ENCODE assay signal across 8 cellular contexts in the genomic region with DNA sequence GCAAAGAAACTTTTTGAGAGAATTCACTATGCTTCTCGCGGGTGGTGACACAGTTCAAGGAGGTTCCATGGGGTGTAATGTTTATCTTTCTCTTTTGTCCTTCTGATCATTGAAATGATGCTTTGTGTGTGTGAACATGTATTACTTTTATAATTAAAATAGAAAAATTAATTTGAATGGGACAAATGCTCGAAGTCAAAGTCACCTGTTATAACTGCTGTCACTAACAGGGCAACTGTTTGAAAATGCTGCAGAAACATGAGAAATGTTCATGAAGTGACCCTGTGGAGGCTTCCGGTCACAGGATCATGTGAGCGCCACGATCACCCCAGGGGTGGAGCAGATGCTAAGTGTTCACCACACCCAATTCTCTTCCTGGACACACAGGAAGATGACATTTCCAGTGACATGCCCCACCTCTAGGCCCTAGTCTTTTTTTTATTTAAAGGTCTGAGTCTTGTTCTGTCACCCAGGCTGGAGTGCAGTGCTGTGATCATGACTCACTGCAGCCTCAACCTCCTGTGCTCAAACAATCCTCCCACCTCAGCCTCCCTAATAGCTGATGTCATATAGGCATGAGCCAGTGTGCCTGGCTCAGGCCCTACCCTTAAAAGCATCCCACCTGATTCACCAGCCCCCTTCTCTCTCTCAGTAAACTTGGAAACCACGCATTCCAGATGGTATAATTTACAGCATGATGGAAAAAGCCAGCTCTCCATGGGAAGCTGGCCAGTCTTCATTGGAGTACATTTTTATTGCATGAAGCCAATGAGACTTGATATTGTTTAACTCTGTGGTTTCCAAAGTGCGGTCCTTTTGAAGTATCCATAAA. TPM values are rescaled to one million over a fixed set of nuclear protein-coding genes. Genes with fewer than 3 reads are reported as not detected.
DNase-seq lines count a peak whose midpoint lies in the region; ATAC-seq, FAIRE-seq and TF ChIP-seq lines count a peak whose summit lies in the region.

No MANE protein-coding gene starts in this region.

- H3K27me3 Mint-ChIP-seq in activated naive CD8-positive, alpha-beta T cell treated with anti-CD3 and anti-CD28 coated beads, Interleukin-2, amount 10 ng/mL, durations not matched to agents 7 days and 5 days, result no peaks in the 10 kb centered on the region
- peaks cover 10% of the 10 kb centered on the region for H3K27me3 Mint-ChIP-seq in nephron (ENCODE audit: low read depth)
- H3K27me3 Mint-ChIP-seq in GM23338 (ENCODE audit: insufficient read depth, low read depth, poor library complexity), result peaks cover 23% of the 10 kb centered on the region

- DNase-seq in GM12891 (ENCODE audit: insufficient read length, low spot score) (peak; percentile 53), NCI-H226 (peak; percentile 70), GM23338 (ENCODE audit: low spot score) (no peak), NCI-H187 treated with DMSO at 0.1 percent for 48 hours (lab: John Stamatoyannopoulos, UW) (no peak)
- peak; percentile 55 for DNase-seq in activated naive CD8-positive, alpha-beta T cell treated with anti-CD3 and anti-CD28 coated beads, Interleukin-2, amount 10 ng/mL, durations not matched to agents 7 days and 5 days

- H3K36me3 Mint-ChIP-seq in activated naive CD8-positive, alpha-beta T cell treated with anti-CD3 and anti-CD28 coated beads, Interleukin-2, amount 10 ng/mL, durations not matched to agents 7 days and 5 days, result peaks cover 15% of the 10 kb centered on the region
- H3K36me3 Mint-ChIP-seq in nephron (ENCODE audit: low read depth) (no peaks in the 10 kb centered on the region), GM23338 (ENCODE audit: low read depth) (no peaks in the 10 kb centered on the region)

- H3K27ac Mint-ChIP-seq in activated naive CD8-positive, alpha-beta T cell treated with anti-CD3 and anti-CD28 coated beads, Interleukin-2, amount 10 ng/mL, durations not matched to agents 7 days and 5 days, result peak overlapping the region; percentile 89
- H3K27ac Mint-ChIP-seq in nephron (peak overlapping the region in 2 of 3 experiments; percentile 8 to 60), GM23338 (no peak overlapping the region)

- no peak overlapping the region for H3K4me2 ChIP-seq in GM23338

- FAIRE-seq in GM12891 (lab: Jason Lieb, UNC), result no peak

- H3K4me3 Mint-ChIP-seq in activated naive CD8-positive, alpha-beta T cell treated with anti-CD3 and anti-CD28 coated beads, Interleukin-2, amount 10 ng/mL, durations not matched to agents 7 days and 5 days, result peak overlapping the region; percentile 63
- H3K4me3 Mint-ChIP-seq in nephron, result no peak overlapping the region
- H3K4me3 Mint-ChIP-seq in GM23338, result no peak overlapping the region

- H3K4me1 Mint-ChIP-seq in activated naive CD8-positive, alpha-beta T cell treated with anti-CD3 and anti-CD28 coated beads, Interleukin-2, amount 10 ng/mL, durations not matched to agents 7 days and 5 days, result peaks cover 20% of the 10 kb centered on the region
- peaks cover 12% of the 10 kb centered on the region for H3K4me1 Mint-ChIP-seq in nephron
- peaks cover 5% of the 10 kb centered on the region; the same call in 2 of the 3 replicates for H3K4me1 Mint-ChIP-seq in GM23338

- H3K9me3 Mint-ChIP-seq in activated naive CD8-positive, alpha-beta T cell treated with anti-CD3 and anti-CD28 coated beads, Interleukin-2, amount 10 ng/mL, durations not matched to agents 7 days and 5 days, result no peaks in the 10 kb centered on the region
- no peaks in the 10 kb centered on the region for H3K9me3 Mint-ChIP-seq in nephron
- H3K9me3 Mint-ChIP-seq in GM23338, result no peaks in the 10 kb centered on the region

- H3K27me3 ChIP-seq in GM23338 (ENCODE audit: insufficient read depth), result 0 out of 2 replicates have a peak, but pooled peaks cover 3% of the 10 kb centered on the region

- peak; percentile 97 for ATAC-seq in activated naive CD8-positive, alpha-beta T cell treated with anti-CD3 and anti-CD28 coated beads, Interleukin-2, amount 10 ng/mL, durations not matched to agents 7 days and 5 days (ENCODE audit: low read depth)
- ATAC-seq in HG02884 (IDR thresholded peaks at IDR 0.05; ENCODE audit: unreplicated experiment), result no peak
- no peak for ATAC-seq in GM23338
- ATAC-seq in GM21447 (IDR thresholded peaks at IDR 0.05; ENCODE audit: unreplicated experiment), result no peak

- no peaks in the 10 kb centered on the region for H4K20me1 ChIP-seq in GM23338 (replicated peaks; ENCODE audit: insufficient read depth)

- H3K4me1 ChIP-seq in GM23338 (ENCODE audit: insufficient read depth), result no peaks in the 10 kb centered on the region

- no peak for TF ChIP-seq POLR2A in GM12891 (IDR thresholded peaks at IDR 0.05; ENCODE audit: low read depth, low read length)

- H3K27ac ChIP-seq in GM23338 (ENCODE audit: low read depth), result no peak overlapping the region

- no peaks in the 10 kb centered on the region for H3K36me3 ChIP-seq in GM23338 (ENCODE audit: insufficient read depth)

- no peaks in the 10 kb centered on the region for H3K79me2 ChIP-seq in GM23338 (replicated peaks; ENCODE audit: insufficient read depth)

- H2AFZ ChIP-seq in GM23338, result no peak overlapping the region

- no peaks in the 10 kb centered on the region for H3K9me2 ChIP-seq in GM23338 (ENCODE audit: insufficient read depth)

- TF ChIP-seq CTCF in nephron (IDR thresholded peaks at IDR 0.05; ENCODE audit: unreplicated experiment in 3 of 3), result no peak
- TF ChIP-seq CTCF in GM23338 (conservative IDR thresholded peaks at IDR 0.05; ENCODE audit: low read depth in 2 of 2), result no peak

- H3F3A ChIP-seq in GM23338 (replicated peaks; ENCODE audit: low read depth), result no peaks in the 10 kb centered on the region

- POLR2A ChIA-PET in activated naive CD8-positive, alpha-beta T cell treated with anti-CD3 and anti-CD28 coated beads, Interleukin-2, amount 10 ng/mL, durations not matched to agents 7 days and 5 days (lab: Charles Lee), result interaction anchor here (2.1 to 3.0 kb wide), 2 partner anchors 9 to 17 kb away, joined by 7 read pairs; no protein-coding TSS in a partner anchor

- no peak overlapping the region for H3K4me3 ChIP-seq in GM23338

TF ChIP-seq in GM12891, 5 proteins besides CTCF, POLR2A, EP300 and RAD21:
- no peak for TF ChIP-seq PAX5 (IDR thresholded peaks at IDR 0.05; ENCODE audit: insufficient read depth, low read length, severe bottlenecking)
- no peak for TF ChIP-seq POU2F2 (IDR thresholded peaks at IDR 0.05; ENCODE audit: low read depth, low read length)
- no peak for TF ChIP-seq POLR2AphosphoS5 (IDR thresholded peaks at IDR 0.05; ENCODE audit: low read depth, low read length)

TF ChIP-seq in GM23338, 12 proteins besides CTCF, POLR2A, EP300 and RAD21:
- no peak for TF ChIP-seq NANOG (IDR thresholded peaks at IDR 0.05; ENCODE audit: borderline replicate concordance)

RNA-seq across cellular contexts. Expression of a gene that starts 21.1 kb away (rescaled TPM):
- polyA plus RNA-seq in GM12891 (2012; ENCODE audit: low read depth, missing spikeins), result not detected
- total RNA-seq in activated naive CD8-positive, alpha-beta T cell treated with anti-CD3 and anti-CD28 coated beads, Interleukin-2, amount 10 ng/mL, durations not matched to agents 7 days and 5 days, result not detected
- total RNA-seq in GM23338 (2014; rRNA removed; shearing (Covaris generic)), result not detected in 2 replicates
- not detected in 2 replicates for polyA plus RNA-seq in GM23338 (2016; fragmentation: Nextera tagmentation; extraction: Ambion mirVana)

RNA-seq across cellular contexts. Expression of a gene that starts 23.4 kb away (rescaled TPM):
- polyA plus RNA-seq in GM12891 (2012; ENCODE audit: low read depth, missing spikeins), result 58.9 TPM
- total RNA-seq in activated naive CD8-positive, alpha-beta T cell treated with anti-CD3 and anti-CD28 coated beads, Interleukin-2, amount 10 ng/mL, durations not matched to agents 7 days and 5 days, result 10 to 100 TPM; 41.8 to 48.8 TPM
- total RNA-seq in GM23338 (2014; rRNA removed; shearing (Covaris generic)), result 68.7 and 69.4 TPM in 2 replicates
- 19.5 and 20.6 TPM in 2 replicates for polyA plus RNA-seq in GM23338 (2016; fragmentation: Nextera tagmentation; extraction: Ambion mirVana)

RNA-seq across cellular contexts. Expression of a gene that starts 24.2 kb away (rescaled TPM):
- polyA plus RNA-seq in GM12891 (2012; ENCODE audit: low read depth, missing spikeins), result 11.4 TPM
- 10 to 100 TPM; 28.7 to 35.7 TPM for total RNA-seq in activated naive CD8-positive, alpha-beta T cell treated with anti-CD3 and anti-CD28 coated beads, Interleukin-2, amount 10 ng/mL, durations not matched to agents 7 days and 5 days
- 7.4 and 22.4 TPM in 2 replicates for total RNA-seq in GM23338 (2014; rRNA removed; shearing (Covaris generic))
- 6.8 and 7.6 TPM in 2 replicates for polyA plus RNA-seq in GM23338 (2016; fragmentation: Nextera tagmentation; extraction: Ambion mirVana)

RNA-seq across cellular contexts. Expression of a gene that starts 57.9 kb away (rescaled TPM):
- polyA plus RNA-seq in GM12891 (2012; ENCODE audit: low read depth, missing spikeins), result 21.2 TPM
- 10 to 100 TPM; 69.9 to 72.3 TPM for total RNA-seq in activated naive CD8-positive, alpha-beta T cell treated with anti-CD3 and anti-CD28 coated beads, Interleukin-2, amount 10 ng/mL, durations not matched to agents 7 days and 5 days
- total RNA-seq in GM23338 (2014; rRNA removed; shearing (Covaris generic)), result 64.5 and 81.0 TPM in 2 replicates
- polyA plus RNA-seq in GM23338 (2016; fragmentation: Nextera tagmentation; extraction: Ambion mirVana), result 67.7 and 72.3 TPM in 2 replicates

Comparison
In these comparisons a context has a peak if more than half of its experiments do, and no peak if none do; other contexts are left out.
1. DNase-seq: peak in GM12891 (single experiment), NCI-H226 (single experiment) and activated naive CD8-positive, alpha-beta T cell treated with anti-CD3 and anti-CD28 coated beads, Interleukin-2, amount 10 ng/mL, durations not matched to agents 7 days and 5 days (single experiment); none in GM23338 (single experiment) and NCI-H187 treated with DMSO at 0.1 percent for 48 hours (single experiment).